In the genomic region with DNA sequence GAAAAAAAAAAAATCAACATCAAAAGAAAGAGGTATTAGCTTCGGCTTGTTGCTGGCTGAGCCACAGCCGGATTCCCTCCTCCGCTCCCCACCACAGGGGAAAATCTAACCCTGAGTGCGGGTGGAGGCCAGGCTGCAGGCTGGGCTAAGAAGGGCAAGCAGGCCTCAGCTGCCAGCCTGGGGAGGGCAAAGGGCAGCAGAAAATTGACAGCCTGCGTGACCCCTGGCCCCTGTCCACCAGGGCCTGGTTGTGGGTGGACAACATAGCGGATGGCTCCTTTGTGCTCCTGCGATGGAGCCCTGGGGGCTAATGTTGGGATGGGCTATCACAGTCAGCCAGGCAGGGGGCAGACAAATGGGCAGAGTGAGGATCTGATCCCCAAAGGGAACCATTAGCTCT, we compare ENCODE assay signal across 25 cellular contexts. TPM values are rescaled to one million over a fixed set of nuclear protein-coding genes. Genes with fewer than 3 reads are reported as not detected.
DNase-seq lines count a peak whose midpoint lies in the region; ATAC-seq, FAIRE-seq and TF ChIP-seq lines count a peak whose summit lies in the region.
"Had no signal": no experiment of that assay in that cellular context is flagged by ENCODE, and none has a peak within 500 bp of the region (broad histone marks: within the 10 kb centered on the region; RNA-seq: fewer than 3 reads in every experiment).

No MANE protein-coding gene starts in this region.

- H3K14ac ChIP-seq in H1 (ENCODE audit: insufficient read length) = no peak overlapping the region

- TF ChIP-seq CTCF in H1 (IDR thresholded peaks at IDR 0.05; ENCODE audit: control extremely low read depth in 1 of 3, insufficient read depth in 1 of 3, low read depth in 1 of 3, low read length in 3 of 3) (no peak), neural crest cell (conservative IDR thresholded peaks at IDR 0.05) (no peak)

- 87% methylated on average over 7 of the region's 7 CpGs; no CpG with 5 or more reads in 1 of the 2 experiments for WGBS in H1 (ENCODE audit: extremely low coverage in 1 of 2, insufficient coverage in 1 of 2, insufficient read length in 1 of 2, insufficient replicate concordance in 2 of 2, low coverage in 1 of 2, low lambda C conversion rate in 2 of 2, missing lambda C conversion rate in 1 of 2), 2 experiments

- H2BK15ac ChIP-seq in H1 (ENCODE audit: low read length) = no peak overlapping the region

- peaks cover 2 to 14% of the 10 kb centered on the region in 2 experiments for H4K20me1 ChIP-seq in H1 (replicated peaks in 1 of 2; ENCODE audit: control insufficient read depth in 1 of 2, insufficient read depth in 2 of 2, low read length in 2 of 2)

- no peak overlapping the region for H3K27ac ChIP-seq in H1 (ENCODE audit: low read depth, low read length)
- H3K27ac ChIP-seq: A549; BLaER1 treated with 17β-estradiol and CSF1 and Interleukin-3, amounts not matched to agents 10 nM and 100 nM; GM23248 had no signal

- CTCF ChIA-PET in H1 (lab: Charles Lee; ENCODE audit: partially characterized antibody) = interaction anchor here (0.9 to 2.1 kb wide), 4 partner anchors 14 to 130 kb away, joined by 3 to 8 read pairs (median 4); no protein-coding TSS in a partner anchor

- no peak overlapping the region; the same call in 1 of the 2 replicates for H2BK12ac ChIP-seq in H1 (ENCODE audit: low read depth, low read length)

- H3K27me3 ChIP-seq in NT2/D1 (ENCODE audit: insufficient read depth, insufficient read length) (no peaks in the 10 kb centered on the region), H1 (replicated peaks in 1 of 4; ENCODE audit: control insufficient read depth in 3 of 4, extremely low read depth in 1 of 4, insufficient read depth in 3 of 4, low read length in 3 of 4) (no peaks in the 10 kb centered on the region; a peak in 1 of 7 replicates)
- H3K27me3 ChIP-seq: BE2C; BLaER1 treated with 17β-estradiol and CSF1 and Interleukin-3, amounts not matched to agents 10 nM and 100 nM had no signal

- H2AFZ ChIP-seq in H1 (ENCODE audit: low read length) = no peak overlapping the region
- H2AFZ ChIP-seq: GM23248 had no signal

- intact Hi-C loops in cardiac septum (cut with DNase I) = no loop called here

- no peak overlapping the region for H4K91ac ChIP-seq in H1 (replicated peaks; ENCODE audit: insufficient read length, low read length)

- H3K18ac ChIP-seq in H1 (ENCODE audit: extremely low read depth, low read length) = no peak overlapping the region

- H3K4me3 ChIP-seq in NT2/D1 (ENCODE audit: insufficient read length, low read depth) (no peak overlapping the region), H1 (ENCODE audit: extremely low read depth in 1 of 4, insufficient read depth in 2 of 4, low read depth in 3 of 4, low read length in 4 of 4) (no peak overlapping the region)
- H3K4me3 ChIP-seq: A549; BLaER1 treated with 17β-estradiol and CSF1 and Interleukin-3, amounts not matched to agents 10 nM and 100 nM; GM12878; GM23248 had no signal

- H3K36me3 Mint-ChIP-seq in neural crest cell (ENCODE audit: low read depth) = peaks cover 2% of the 10 kb centered on the region
- H3K36me3 Mint-ChIP-seq: CD14-positive monocyte; CD8-positive, alpha-beta memory T cell had no signal

- H4K5ac ChIP-seq in H1 (ENCODE audit: insufficient read length, low read depth, low read length) = no peak overlapping the region

- no peak overlapping the region for H3K27ac Mint-ChIP-seq in neural crest cell (ENCODE audit: unreplicated experiment)
- H3K27ac Mint-ChIP-seq: CD14-positive monocyte; CD4-positive, alpha-beta T cell had no signal

- H3K4me2 ChIP-seq in H1 (ENCODE audit: insufficient read depth in 1 of 2, low read depth in 2 of 2, low read length in 2 of 2) = no peak overlapping the region
- H3K4me2 ChIP-seq: A549; BLaER1 treated with 17β-estradiol and CSF1 and Interleukin-3, amounts not matched to agents 10 nM and 100 nM had no signal

- no peak for ATAC-seq in HG02588 (IDR thresholded peaks at IDR 0.05; ENCODE audit: unreplicated experiment)
- ATAC-seq: A549, GM12878, HCT116 had no signal

- POLR2A ChIA-PET in H1 (lab: Charles Lee; ENCODE audit: partially characterized antibody) = interaction anchor here (1.6 kb wide), 1 partner anchor 9 kb away, joined by 3 read pairs; no protein-coding TSS in a partner anchor

- H3K27me3 Mint-ChIP-seq in neural crest cell (ENCODE audit: low read depth) = no peaks in the 10 kb centered on the region
- H3K27me3 Mint-ChIP-seq: CD4-positive, alpha-beta T cell; CD8-positive, alpha-beta memory T cell had no signal

- H3K4me3 Mint-ChIP-seq in neural crest cell = no peak overlapping the region
- H3K4me3 Mint-ChIP-seq: CD14-positive monocyte; CD4-positive, alpha-beta T cell; CD8-positive, alpha-beta memory T cell; H9 had no signal

- H2BK5ac ChIP-seq in H1 (ENCODE audit: low read depth, low read length) = peak overlapping the region; percentile 60; the same call in 1 of the 2 replicates

- no peak for TF ChIP-seq EP300 in H1 (IDR thresholded peaks at IDR 0.05; ENCODE audit: borderline replicate concordance in 1 of 2, low read depth in 2 of 2, low read length in 2 of 2)

- FAIRE-seq in H1 (lab: Jason Lieb, UNC) = no peak
- FAIRE-seq: A549, D721Med, GM12878, GM19239 had no signal

- no peak for TF ChIP-seq POLR2A in H1 (IDR thresholded peaks at IDR 0.05; ENCODE audit: control extremely low read depth in 1 of 2, low read depth in 2 of 2, low read length in 2 of 2)

- no peak overlapping the region for H3K23ac ChIP-seq in H1 (ENCODE audit: insufficient read length)

- H3K9me3 Mint-ChIP-seq in neural crest cell = no peaks in the 10 kb centered on the region
- H3K9me3 Mint-ChIP-seq: CD4-positive, alpha-beta T cell; CD8-positive, alpha-beta memory T cell; H9 had no signal

- H3K4me1 ChIP-seq in NT2/D1 (ENCODE audit: insufficient read depth, insufficient read length) (peaks cover 29% of the 10 kb centered on the region), H1 (replicated peaks in 1 of 4; ENCODE audit: control insufficient read depth in 3 of 4, insufficient read depth in 4 of 4, low read length in 3 of 4) (peaks cover 0 to 16% (median 9%) of the 10 kb centered on the region in 4 experiments; a peak in 5 of 7 replicates)
- H3K4me1 ChIP-seq: A549, BE2C had no signal

- no peak overlapping the region for H2BK120ac ChIP-seq in H1 (replicated peaks; ENCODE audit: low read depth, low read length)

- H3K9ac ChIP-seq in NT2/D1 (ENCODE audit: insufficient read length, low read depth) (peak overlapping the region; percentile 27), H1 (replicated peaks in 1 of 4; ENCODE audit: extremely low read depth in 1 of 4, low read depth in 3 of 4, low read length in 3 of 4) (no peak overlapping the region)
- H3K9ac ChIP-seq: BLaER1 treated with 17β-estradiol and CSF1 and Interleukin-3, amounts not matched to agents 10 nM and 100 nM; GM23248 had no signal

- H3K56ac ChIP-seq in H1 (replicated peaks; ENCODE audit: insufficient read length, low read depth, low read length) = no peak overlapping the region

- H3K9me3 ChIP-seq in NT2/D1 (ENCODE audit: insufficient read depth, low read length) (no peaks in the 10 kb centered on the region), H1 (ENCODE audit: insufficient read depth in 2 of 2, low read depth in 1 of 2, low read length in 1 of 2) (no peaks in the 10 kb centered on the region)
- H3K9me3 ChIP-seq: A549; BE2C; BLaER1 treated with 17β-estradiol and CSF1 and Interleukin-3, amounts not matched to agents 10 nM and 100 nM had no signal

- no peaks in the 10 kb centered on the region for H3K23me2 ChIP-seq in H1 (ENCODE audit: low read depth, low read length)

- H4K8ac ChIP-seq in H1 (ENCODE audit: extremely low read depth, insufficient read depth, low read length) = peak overlapping the region; percentile 16; the same call in 1 of the 2 replicates

- 0 out of 2 replicates have a peak, but pooled peaks cover 3% of the 10 kb centered on the region for H3K79me1 ChIP-seq in H1 (ENCODE audit: low read depth, low read length)

- H3K36me3 ChIP-seq in NT2/D1 (ENCODE audit: insufficient read depth, insufficient read length, low read length) (no peaks in the 10 kb centered on the region), H1 (ENCODE audit: control insufficient read depth in 2 of 4, insufficient read depth in 4 of 4, low read length in 3 of 4) (no peaks in the 10 kb centered on the region)
- H3K36me3 ChIP-seq: BE2C; BLaER1 treated with 17β-estradiol and CSF1 and Interleukin-3, amounts not matched to agents 10 nM and 100 nM had no signal

- H2BK20ac ChIP-seq in H1 (ENCODE audit: low read length) = no peak overlapping the region

- DNase-seq in NT2/D1 (ENCODE audit: low read depth, low spot score) (no peak), H1 (ENCODE audit: low read depth in 1 of 2, low spot score in 2 of 2) (no peak), neural crest cell (ENCODE audit: low read depth, low spot score) (peak; percentile 37), cardiac septum (ENCODE audit: low spot score) (no peak), pons (ENCODE audit: low spot score) (no peak)
- DNase-seq: 8988T; ACHN; AML-193; BE2C; CD4-positive, alpha-beta T cell; CD8-positive, alpha-beta memory T cell; DMS 273 treated with DMSO at 0.1 percent for 48 hours; DMS79; EL; GDM1; GM23248; H9 had no signal

- peaks cover 43% of the 10 kb centered on the region for H3K4me1 Mint-ChIP-seq in neural crest cell

- H2AK5ac ChIP-seq in H1 (ENCODE audit: low read depth, low read length) = no peak overlapping the region

- no peak for TF ChIP-seq RAD21 in H1 (IDR thresholded peaks at IDR 0.05 in 1 of 2, conservative IDR thresholded peaks at IDR 0.05 in 1 of 2; ENCODE audit: low read depth in 2 of 2, low read length in 2 of 2)

- H3K4ac ChIP-seq in H1 (replicated peaks; ENCODE audit: insufficient read length, low read depth, low read length) = no peak overlapping the region

- H3K79me2 ChIP-seq in H1 (ENCODE audit: control insufficient read depth in 1 of 2, insufficient read depth in 2 of 2, low read length in 2 of 2) = no peaks in the 10 kb centered on the region

TF ChIP-seq in H1, 55 proteins besides CTCF, POLR2A, EP300 and RAD21 (continues in another document):
- TF ChIP-seq SP1 (IDR thresholded peaks at IDR 0.05; ENCODE audit: low read depth, low read length) = no peak
- TF ChIP-seq GTF2F1 (IDR thresholded peaks at IDR 0.05; ENCODE audit: borderline replicate concordance, low read depth, low read length) = no peak
- TF ChIP-seq CTBP2 (IDR thresholded peaks at IDR 0.05; ENCODE audit: borderline replicate concordance, insufficient read depth, insufficient read length, low read length) = no peak
- TF ChIP-seq POU5F1 (IDR thresholded peaks at IDR 0.05; ENCODE audit: low read depth, low read length) = no peak
- TF ChIP-seq KDM4A (IDR thresholded peaks at IDR 0.05; ENCODE audit: low read depth, low read length, severe bottlenecking) = no peak

RNA-seq across cellular contexts. Expression of gene CACNA2D2, which starts 25.4 kb away (rescaled TPM):
- 14.0 and 14.1 TPM in 2 replicates for total RNA-seq in H1 (2021; fragmentation: NEBNext Ultra II Directional; extraction: Animal tissue kit (Norgen Biotek cat#: 25700))
- polyA plus RNA-seq in H1 (2011; rRNA removed) = 24.9 and 25.0 TPM in 2 replicates
- 14.3 TPM for polyA plus RNA-seq in H1 (2011; cell fraction: cytosol; rRNA removed)
- 43.9 TPM for polyA plus RNA-seq in H1 (2011; cell fraction: nucleus; rRNA removed)
- 16.0 to 28.5 TPM (median 22.8 TPM) in 4 replicates for polyA plus RNA-seq in H1 (2012, experiment 1 of 2)
- polyA plus RNA-seq in H1 (2012, experiment 2 of 2) = 13.3 TPM
- 16.1 TPM for polyA plus RNA-seq in H1 (2013, experiment 1 of 2)
- 13.8 TPM for polyA plus RNA-seq in H1 (2013, experiment 2 of 2)
- polyA minus RNA-seq in H1 (2011; rRNA and poly(A)+ RNA removed) = 16.8 and 18.9 TPM in 2 replicates
- polyA minus RNA-seq in H1 (2011; cell fraction: cytosol; rRNA and poly(A)+ RNA removed) = 14.2 TPM
- 9.4 TPM for polyA minus RNA-seq in H1 (2011; cell fraction: nucleus; rRNA and poly(A)+ RNA removed)
- total RNA-seq in neural crest cell (8.7 and 9.3 TPM in 2 replicates), cardiac septum (1.4 TPM)
- total RNA-seq: GM23248 had no signal
- polyA plus RNA-seq: GM23248 had no signal
